Comparison of ENCODE assay signal across 24 cellular contexts in the genomic region with DNA sequence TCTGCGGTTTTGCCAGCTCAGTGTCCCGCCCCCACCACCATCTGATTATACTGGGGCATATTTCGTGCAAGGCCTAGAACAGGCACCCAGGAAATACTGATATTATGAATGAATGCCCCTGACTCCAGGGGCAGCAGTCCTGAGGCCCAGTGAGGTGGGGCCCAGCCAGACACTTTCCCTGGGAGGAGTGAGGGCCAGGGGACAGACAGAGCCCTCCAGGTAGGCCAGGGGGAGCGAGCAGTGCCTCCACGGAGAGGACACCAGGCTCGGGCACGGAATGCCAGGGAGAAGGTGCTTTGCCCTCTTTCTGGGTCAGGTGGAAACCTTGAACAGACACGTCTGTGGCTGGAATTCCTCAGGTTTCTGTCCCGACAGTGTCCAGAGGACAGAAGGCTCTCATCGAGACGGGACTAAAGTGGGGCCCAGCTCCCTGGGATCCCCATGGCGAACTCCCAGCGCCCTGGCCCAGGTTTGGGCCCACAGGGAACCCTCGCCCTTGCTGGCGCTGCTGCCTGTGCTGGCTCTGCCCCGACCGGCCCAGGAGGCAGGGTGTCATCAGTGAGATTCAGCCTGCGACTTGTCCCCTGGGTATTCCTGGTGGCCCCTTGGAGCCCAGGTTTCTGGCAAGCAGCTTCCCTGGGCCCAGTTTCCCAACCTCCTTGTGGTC.
DNase-seq lines count a peak whose midpoint lies in the region; ATAC-seq and TF ChIP-seq lines count a peak whose summit lies in the region.
"Had no signal": no experiment of that assay in that cellular context is flagged by ENCODE, and none has a peak within 500 bp of the region (broad histone marks: within the 10 kb centered on the region; RNA-seq: fewer than 3 reads in every experiment).

No MANE protein-coding gene starts in this region.

- DNase-seq in WERI-Rb-1 (no peak), middle frontal gyrus (ENCODE audit: extremely low spot score, low spot score) (no peak)
- no peak for DNase-seq in activated T-cell treated with anti-CD3 and anti-CD28 coated beads, Interleukin-2, amount 50 U/mL, for 48 hours
- DNase-seq: CD8-positive, alpha-beta memory T cell; DMS79 treated with DMSO at 0.1 percent for 48 hours; GF-D8; KG1; NCI-H1092; NCI-H1436; NCI-H187; NCI-H2081 treated with DMSO at 0.1 percent for 48 hours; NCI-H2171; NCI-H226; NCI-H510A; NCI-H69; SIG-M5; SK-N-SH; SW 1271 had no signal

- peaks cover 6 to 79% (median 46%) of the 10 kb centered on the region in 11 experiments; a peak in 19 of 22 replicates for H3K36me3 ChIP-seq in BLaER1 treated with 17β-estradiol and CSF1 and Interleukin-3, amounts not matched to agents 10 nM and 100 nM
- peaks cover 19% of the 10 kb centered on the region for H3K36me3 ChIP-seq in WERI-Rb-1
- H3K36me3 ChIP-seq in iPS-15b (ENCODE audit: control insufficient read depth, insufficient read depth, low read length): peaks cover 20% of the 10 kb centered on the region

- peak overlapping the region in 10 of 11 experiments; percentile 3 to 48 (median 30); a peak in 14 of 22 replicates for H3K9ac ChIP-seq in BLaER1 treated with 17β-estradiol and CSF1 and Interleukin-3, amounts not matched to agents 10 nM and 100 nM
- peak overlapping the region; percentile 24 for H3K9ac ChIP-seq in iPS-15b (ENCODE audit: low read depth, low read length)
- H3K9ac ChIP-seq: SK-N-SH had no signal

- no peak for TF ChIP-seq CTCF in WERI-Rb-1 (IDR thresholded peaks at IDR 0.05; ENCODE audit: low read depth, low read length)

- no peak for ATAC-seq in GM21717 (IDR thresholded peaks at IDR 0.05; ENCODE audit: unreplicated experiment)
- no peak for ATAC-seq in HG02610 (IDR thresholded peaks at IDR 0.05; ENCODE audit: unreplicated experiment)

- H3K27me3 ChIP-seq in BLaER1 treated with 17β-estradiol and CSF1 and Interleukin-3, amounts not matched to agents 10 nM and 100 nM: no peaks in the 10 kb centered on the region
- H3K27me3 ChIP-seq in WERI-Rb-1 (ENCODE audit: insufficient read depth, low read depth, severe bottlenecking): no peaks in the 10 kb centered on the region
- H3K27me3 ChIP-seq in iPS-15b (ENCODE audit: control insufficient read depth, insufficient read depth, low read length): no peaks in the 10 kb centered on the region
- H3K27me3 ChIP-seq: Peyer's patch had no signal

- no peaks in the 10 kb centered on the region for H3K9me3 ChIP-seq in BLaER1 treated with 17β-estradiol and CSF1 and Interleukin-3, amounts not matched to agents 10 nM and 100 nM (replicated peaks in 1 of 11)
- H3K9me3 ChIP-seq in WERI-Rb-1 (ENCODE audit: severe bottlenecking): no peaks in the 10 kb centered on the region
- H3K9me3 ChIP-seq in iPS-15b (ENCODE audit: control insufficient read depth, insufficient read depth, low read length): no peaks in the 10 kb centered on the region
- H3K9me3 ChIP-seq: Peyer's patch, SK-N-SH had no signal

- H4K20me1 ChIP-seq in BLaER1 treated with 17β-estradiol and CSF1 and Interleukin-3, amounts not matched to agents 10 nM and 100 nM: peaks cover 0 to 3% (median 0%) of the 10 kb centered on the region in 11 experiments; a peak in 3 of 22 replicates

- peak overlapping the region in 6 of 11 experiments; percentile 7 to 31 (median 14); a peak in 6 of 22 replicates for H3K4me2 ChIP-seq in BLaER1 treated with 17β-estradiol and CSF1 and Interleukin-3, amounts not matched to agents 10 nM and 100 nM
- H3K4me2 ChIP-seq: SK-N-SH had no signal

- H3K27ac ChIP-seq in BLaER1 treated with 17β-estradiol and CSF1 and Interleukin-3, amounts not matched to agents 10 nM and 100 nM: peak overlapping the region in 9 of 11 experiments; percentile 6 to 52 (median 34); a peak in 11 of 22 replicates
- peak overlapping the region; percentile 78 for H3K27ac ChIP-seq in WERI-Rb-1
- H3K27ac ChIP-seq in skin epidermis: peak overlapping the region in 20 of 21 experiments; percentile 7 to 91 (median 66)
- H3K27ac ChIP-seq: Peyer's patch had no signal

- no peak overlapping the region for H3K4me3 ChIP-seq in BLaER1 treated with 17β-estradiol and CSF1 and Interleukin-3, amounts not matched to agents 10 nM and 100 nM
- no peak overlapping the region for H3K4me3 ChIP-seq in WERI-Rb-1 (ENCODE audit: low read depth, low read length)
- no peak overlapping the region for H3K4me3 ChIP-seq in iPS-15b (ENCODE audit: low read depth, low read length)
- no peak overlapping the region for H3K4me3 ChIP-seq in skin epidermis
- H3K4me3 ChIP-seq: Peyer's patch had no signal

- peaks cover 15 to 87% (median 79%) of the 10 kb centered on the region in 10 experiments for H3K4me1 ChIP-seq in BLaER1 treated with 17β-estradiol and CSF1 and Interleukin-3, amounts not matched to agents 10 nM and 100 nM
- peaks cover 4% of the 10 kb centered on the region for H3K4me1 ChIP-seq in iPS-15b (ENCODE audit: control insufficient read depth, insufficient read depth, low read length)
